Comparison of ENCODE assay signal across 27 cellular contexts in the genomic region with DNA sequence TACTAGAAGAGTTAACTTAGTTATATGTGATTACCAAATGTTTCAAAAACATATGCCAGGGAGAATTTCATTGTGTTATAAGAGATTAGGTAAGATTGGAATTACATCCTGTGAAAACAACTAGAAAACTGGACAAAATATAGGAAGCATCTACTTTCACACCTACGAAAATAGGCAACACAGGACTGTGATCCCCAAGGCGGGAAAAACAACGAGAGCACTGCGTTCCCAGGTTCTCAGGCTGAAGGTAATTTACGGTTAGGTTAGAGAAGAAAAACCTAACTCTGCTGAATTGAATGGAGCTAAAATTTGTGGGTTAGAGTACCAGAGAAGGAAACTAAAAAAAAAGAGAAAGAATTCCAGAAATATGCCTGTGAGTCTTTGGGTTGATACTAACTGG. TPM values are rescaled to one million over a fixed set of nuclear protein-coding genes. Genes with fewer than 3 reads are reported as not detected.
DNase-seq lines count a peak whose midpoint lies in the region; ATAC-seq, FAIRE-seq and TF ChIP-seq lines count a peak whose summit lies in the region.
"Had no signal": no experiment of that assay in that cellular context is flagged by ENCODE, and none has a peak within 500 bp of the region (broad histone marks: within the 10 kb centered on the region; RNA-seq: fewer than 3 reads in every experiment).

No MANE protein-coding gene starts in this region.

- H3K27ac ChIP-seq in liver (ENCODE audit: low read depth in 1 of 2, low read length in 2 of 2), result peak overlapping the region; percentile 55 to 82
- no peak overlapping the region for H3K27ac ChIP-seq in HepG2 (ENCODE audit: extremely low read length, insufficient read depth, low read length)
- no peak overlapping the region for H3K27ac ChIP-seq in K562 (ENCODE audit: extremely low read depth, low read depth, low read length)
- peak overlapping the region in 2 of 3 donors; percentile 84 to 91 for H3K27ac ChIP-seq in right lobe of liver
- H3K27ac ChIP-seq in left lung, result no peak overlapping the region
- H3K27ac ChIP-seq: 22Rv1; A549; BLaER1 treated with 17β-estradiol and CSF1 and Interleukin-3, amounts not matched to agents 10 nM and 100 nM; C4-2B had no signal

- no peak for TF ChIP-seq POLR2A in HepG2 (IDR thresholded peaks at IDR 0.05; ENCODE audit: insufficient read depth in 1 of 2, low read depth in 2 of 2, low read length in 2 of 2)
- TF ChIP-seq POLR2A in K562 (conservative IDR thresholded peaks at IDR 0.05), result no peak
- TF ChIP-seq POLR2A in right lobe of liver (IDR thresholded peaks at IDR 0.05), result no peak

- H3K36me3 ChIP-seq in liver (ENCODE audit: control insufficient read depth in 4 of 4, insufficient read depth in 3 of 4, low read depth in 1 of 4, low read length in 3 of 4) (peaks cover 0 to 5% (median 0%) of the 10 kb centered on the region in 4 donors), HepG2 (replicated peaks in 1 of 2; ENCODE audit: control insufficient read depth in 1 of 2, insufficient read depth in 2 of 2, low read length in 2 of 2) (no peaks in the 10 kb centered on the region), K562 (ENCODE audit: control insufficient read depth, insufficient read depth, low read length) (no peaks in the 10 kb centered on the region), right lobe of liver (peaks cover 0 to 2% (median 0%) of the 10 kb centered on the region in 4 donors), left lung (no peaks in the 10 kb centered on the region)
- H3K36me3 ChIP-seq: BLaER1 treated with 17β-estradiol and CSF1 and Interleukin-3, amounts not matched to agents 10 nM and 100 nM had no signal

- H3K4me2 ChIP-seq in HepG2 (ENCODE audit: low read depth, low read length) (no peak overlapping the region), K562 (ENCODE audit: insufficient read depth, low read length) (no peak overlapping the region)
- H3K4me2 ChIP-seq: A549; BLaER1 treated with 17β-estradiol and CSF1 and Interleukin-3, amounts not matched to agents 10 nM and 100 nM had no signal

- in situ Hi-C loops in HepG2 (cut with HindIII; ENCODE audit: extremely low pct_ligation_motif_present, low pct_unique_long_range_greater_than_20kb), result no loop called here
- in situ Hi-C loops in K562 (cut with MboI), result no loop called here

- H3K4me1 ChIP-seq in liver (ENCODE audit: control insufficient read depth in 4 of 4, insufficient read depth in 4 of 4, low read length in 3 of 4), result peaks cover 18 to 41% (median 33%) of the 10 kb centered on the region in 4 donors
- H3K4me1 ChIP-seq in HepG2 (ENCODE audit: insufficient read depth, low read length), result peaks cover 67% of the 10 kb centered on the region
- H3K4me1 ChIP-seq in K562 (replicated peaks in 1 of 2; ENCODE audit: control insufficient read depth in 2 of 2, insufficient read depth in 2 of 2, low read length in 2 of 2), result no peaks in the 10 kb centered on the region
- peaks cover 0 to 70% (median 21%) of the 10 kb centered on the region in 4 donors for H3K4me1 ChIP-seq in right lobe of liver
- H3K4me1 ChIP-seq in left lung, result no peaks in the 10 kb centered on the region

- H3K4me3 ChIP-seq in liver (ENCODE audit: low read depth in 1 of 3, low read length in 3 of 3) (no peak overlapping the region), HepG2 (replicated peaks in 1 of 3; ENCODE audit: insufficient read depth in 1 of 3, low read depth in 2 of 3, low read length in 3 of 3) (no peak overlapping the region), K562 (no peak overlapping the region), right lobe of liver (no peak overlapping the region), left lung (no peak overlapping the region)
- H3K4me3 ChIP-seq: A549; BLaER1 treated with 17β-estradiol and CSF1 and Interleukin-3, amounts not matched to agents 10 nM and 100 nM; GM12878 had no signal

- no peak for DNase-seq in HepG2 (ENCODE audit: low spot score)
- no peak for DNase-seq in K562 (ENCODE audit: extremely low read depth in 1 of 4, low spot score in 3 of 4)
- no peak for DNase-seq in right lobe of liver
- DNase-seq in left lung, result no peak
- DNase-seq: AML-193; CD4-positive, alpha-beta T cell; CD8-positive, alpha-beta T cell; DMS 273 treated with DMSO at 0.1 percent for 48 hours; DMS153; DMS53; DMS79; DND-41; EL; GDM1 had no signal

- no peaks in the 10 kb centered on the region for H3K79me2 ChIP-seq in HepG2 (ENCODE audit: insufficient read depth, low read length)
- no peaks in the 10 kb centered on the region for H3K79me2 ChIP-seq in K562 (ENCODE audit: control insufficient read depth, insufficient read depth, low read length)

- TF ChIP-seq CTCF in liver (IDR thresholded peaks at IDR 0.05; ENCODE audit: low read depth, low read length, missing input control) (no peak), HepG2 (CRISPR knock-in tag; IDR thresholded peaks at IDR 0.05) (no peak), K562 (IDR thresholded peaks at IDR 0.05 in 2 of 3, conservative IDR thresholded peaks at IDR 0.05 in 1 of 3; ENCODE audit: insufficient read depth in 2 of 3, low read depth in 1 of 3, low read length in 3 of 3) (no peak), right lobe of liver (IDR thresholded peaks at IDR 0.05) (no peak), left lung (IDR thresholded peaks at IDR 0.05) (no peak)

- H3K9me3 ChIP-seq in liver (ENCODE audit: control insufficient read depth in 4 of 4, low read length in 3 of 4) (no peaks in the 10 kb centered on the region), HepG2 (ENCODE audit: low read length) (no peaks in the 10 kb centered on the region), K562 (replicated peaks; ENCODE audit: control insufficient read depth, insufficient read depth, low read depth, low read length) (no peaks in the 10 kb centered on the region), right lobe of liver (no peaks in the 10 kb centered on the region), left lung (no peaks in the 10 kb centered on the region)
- H3K9me3 ChIP-seq: A549; BLaER1 treated with 17β-estradiol and CSF1 and Interleukin-3, amounts not matched to agents 10 nM and 100 nM had no signal

- TF ChIP-seq EP300 in HepG2 (IDR thresholded peaks at IDR 0.05; ENCODE audit: low read depth in 2 of 2, low read length in 2 of 2) (no peak), HepG2 (CRISPR knock-in tag; IDR thresholded peaks at IDR 0.05; ENCODE audit: borderline replicate concordance) (no peak), K562 (IDR thresholded peaks at IDR 0.05; ENCODE audit: low read length) (no peak)

- H3K27me3 ChIP-seq in liver (ENCODE audit: control insufficient read depth in 4 of 4, insufficient read depth in 4 of 4, low read length in 3 of 4), result no peaks in the 10 kb centered on the region
- no peaks in the 10 kb centered on the region for H3K27me3 ChIP-seq in HepG2 (ENCODE audit: control insufficient read depth in 1 of 2, insufficient read depth in 2 of 2, low read length in 2 of 2)
- peaks cover 13 to 23% of the 10 kb centered on the region in 2 experiments for H3K27me3 ChIP-seq in K562 (ENCODE audit: control insufficient read depth in 2 of 2, insufficient read depth in 2 of 2, low read length in 2 of 2)
- no peaks in the 10 kb centered on the region for H3K27me3 ChIP-seq in right lobe of liver
- H3K27me3 ChIP-seq in left lung, result no peaks in the 10 kb centered on the region
- H3K27me3 ChIP-seq: BLaER1 treated with 17β-estradiol and CSF1 and Interleukin-3, amounts not matched to agents 10 nM and 100 nM had no signal

- ATAC-seq in HepG2 (no peak), K562 (no peak), right lobe of liver (no peak), GM21381 (IDR thresholded peaks at IDR 0.05; ENCODE audit: unreplicated experiment) (no peak), left lung (no peak)
- ATAC-seq: A549; CD8-positive, alpha-beta T cell; GM12878 had no signal

- peak overlapping the region in 1 of 2 donors; percentile 27 for H3K9ac ChIP-seq in liver (ENCODE audit: low read depth in 1 of 2, low read length in 2 of 2)
- H3K9ac ChIP-seq in HepG2 (ENCODE audit: insufficient read depth, low read depth, low read length), result no peak overlapping the region
- no peak overlapping the region for H3K9ac ChIP-seq in K562 (ENCODE audit: insufficient read depth in 1 of 2, low read depth in 2 of 2, low read length in 2 of 2)
- H3K9ac ChIP-seq: BLaER1 treated with 17β-estradiol and CSF1 and Interleukin-3, amounts not matched to agents 10 nM and 100 nM had no signal

- CTCF ChIA-PET in HepG2 (lab: Yijun Ruan, JAX; ENCODE audit: low intra/inter-chr PET ratio, low total read pairs), result no interaction called here
- CTCF ChIA-PET in K562 (lab: Yijun Ruan, JAX; ENCODE audit: low intra/inter-chr PET ratio), result no interaction called here

- WGBS in liver, result 94% methylated on average over 5 of the region's 5 CpGs
- WGBS in HepG2 (ENCODE audit: low lambda C conversion rate), result 90% methylated on average over 5 of the region's 5 CpGs
- WGBS in K562 (ENCODE audit: insufficient coverage, low coverage, missing lambda C conversion rate), result 2% methylated on average over 5 of the region's 5 CpGs
- 86% methylated on average over 5 of the region's 5 CpGs for WGBS in right lobe of liver (ENCODE audit: insufficient coverage, low coverage, low lambda C conversion rate, missing lambda C conversion rate)

- no TSS peak for BruUV-seq in HepG2 (replicated peaks; lab: Mats Ljungman, UMichigan)
- no TSS peak for BruUV-seq in K562 (replicated peaks; lab: Mats Ljungman, UMichigan)

- intact Hi-C loops in HepG2 (cut with micrococcal nuclease; ENCODE audit: unreplicated experiment), result no loop called here
- intact Hi-C loops in K562 (cut with micrococcal nuclease), result no loop called here
- intact Hi-C loops in right lobe of liver (cut with DNase I), result no loop called here
- intact Hi-C loops in left lung (cut with DNase I), result no loop called here

- H4K20me1 ChIP-seq in HepG2 (ENCODE audit: insufficient read depth, low read length), result no peaks in the 10 kb centered on the region
- H4K20me1 ChIP-seq in K562 (replicated peaks; ENCODE audit: control insufficient read depth, insufficient read depth, low read length), result no peaks in the 10 kb centered on the region
- H4K20me1 ChIP-seq: BLaER1 treated with 17β-estradiol and CSF1 and Interleukin-3, amounts not matched to agents 10 nM and 100 nM had no signal

- FAIRE-seq in HepG2 (lab: Jason Lieb, UNC), result no peak
- FAIRE-seq in K562 (lab: Jason Lieb, UNC), result peak; percentile 51
- FAIRE-seq: A549, GM12878, GM12892, GM18507 had no signal

- H2AFZ ChIP-seq in HepG2 (ENCODE audit: low read length) (no peak overlapping the region), K562 (ENCODE audit: low read depth, low read length) (no peak overlapping the region)

- POLR2A ChIA-PET in HepG2 (lab: Yijun Ruan, JAX), result no interaction called here
- POLR2A ChIA-PET in K562 (lab: Yijun Ruan, JAX), result interaction anchor here (0.7 kb wide), 1 partner anchor 10 kb away, joined by 3 read pairs; no protein-coding TSS in a partner anchor

- H3K9me1 ChIP-seq in K562 (ENCODE audit: control insufficient read depth, insufficient read depth, low read length), result no peaks in the 10 kb centered on the region

- TF ChIP-seq RAD21 in liver (IDR thresholded peaks at IDR 0.05) (no peak), HepG2 (CRISPR knock-in tag; IDR thresholded peaks at IDR 0.05) (no peak), K562 (CRISPR knock-in tag; conservative IDR thresholded peaks at IDR 0.05 in 1 of 2, IDR thresholded peaks at IDR 0.05 in 1 of 2) (no peak)

RNA-seq across cellular contexts. Expression of a gene that starts 28.4 kb away (rescaled TPM):
- 10 to 100 TPM; 16.9 to 76.4 TPM for total RNA-seq in liver
- polyA plus RNA-seq in liver, result 10 to 100 TPM; 26.8 to 50.7 TPM
- not detected in 2 replicates for total RNA-seq in HepG2 (2016; rRNA removed; fragmentation: Illumina TruSeq; extraction: Trizol)
- not detected in 2 replicates for total RNA-seq in HepG2 (2016; cell fraction: cytosol; rRNA removed; fragmentation: Illumina TruSeq; extraction: Trizol; ENCODE audit: low read depth)
- not detected in 2 replicates for total RNA-seq in HepG2 (2016; cell fraction: insoluble cytoplasmic fraction; rRNA removed; fragmentation: Illumina TruSeq; extraction: Trizol)
- not detected in 2 replicates for total RNA-seq in HepG2 (2016; cell fraction: membrane; rRNA removed; fragmentation: Illumina TruSeq; extraction: Trizol)
- not detected in 2 replicates for total RNA-seq in HepG2 (2016; cell fraction: nucleus; rRNA removed; fragmentation: Illumina TruSeq; extraction: Trizol)
- polyA plus RNA-seq in HepG2 (2011; rRNA removed), result not detected in 2 replicates
- not detected in 2 replicates for polyA plus RNA-seq in HepG2 (2011; cell fraction: cytosol; rRNA removed)
- polyA plus RNA-seq in HepG2 (2011; cell fraction: nucleus; rRNA removed), result 0.05 TPM in 1 of 2 replicates, not detected in the other
- polyA plus RNA-seq in HepG2 (2012), result 0.09 TPM in 1 of 2 replicates, not detected in the other
- polyA plus RNA-seq in HepG2 (2016; cell fraction: cytosol; fragmentation: Illumina TruSeq; extraction: Trizol; ENCODE audit: low read depth), result not detected in 2 replicates
- polyA plus RNA-seq in HepG2 (2016; cell fraction: insoluble cytoplasmic fraction; fragmentation: Illumina TruSeq; extraction: Trizol; ENCODE audit: low read depth), result not detected in 2 replicates
- polyA plus RNA-seq in HepG2 (2016; cell fraction: membrane; fragmentation: Illumina TruSeq; extraction: Trizol; ENCODE audit: low read depth), result not detected in 2 replicates
- 0.29 TPM in 1 of 2 replicates, not detected in the other for polyA plus RNA-seq in HepG2 (2016; cell fraction: nucleus; fragmentation: Illumina TruSeq; extraction: Trizol; ENCODE audit: insufficient read depth, low read depth)
- not detected in 2 replicates for polyA minus RNA-seq in HepG2 (2011; rRNA and poly(A)+ RNA removed; ENCODE audit: low replicate concordance)
- polyA minus RNA-seq in HepG2 (2011; cell fraction: cytosol; rRNA and poly(A)+ RNA removed), result not detected in 2 replicates
- not detected in 2 replicates for polyA minus RNA-seq in HepG2 (2011; cell fraction: nucleus; rRNA and poly(A)+ RNA removed)
- not detected in 2 replicates for total RNA-seq in K562 (2011; cell fraction: chromatin; rRNA removed; ENCODE audit: low replicate concordance)
- total RNA-seq in K562 (2011; cell fraction: nucleolus; rRNA removed), result not detected in 2 replicates
- total RNA-seq in K562 (2011; cell fraction: nucleoplasm; rRNA removed), result not detected in 2 replicates
- not detected in 2 replicates for total RNA-seq in K562 (2014; rRNA removed)
- not detected in 2 replicates for total RNA-seq in K562 (2014; rRNA removed; fragmentation: Illumina TruSeq; extraction: Trizol)
- not detected in 2 replicates for total RNA-seq in K562 (2015; rRNA removed; fragmentation: Illumina TruSeq; extraction: Trizol)
- not detected in 2 replicates for total RNA-seq in K562 (2021)
- not detected in 2 replicates for polyA plus RNA-seq in K562 (2011; rRNA removed)
- polyA plus RNA-seq in K562 (2011; cell fraction: cytosol; rRNA removed), result not detected in 2 replicates
- not detected in 2 replicates for polyA plus RNA-seq in K562 (2011; cell fraction: nucleus; rRNA removed)
- not detected in 2 replicates for polyA plus RNA-seq in K562 (2012)
- not detected in 2 replicates for polyA plus RNA-seq in K562 (2014; fragmentation: Illumina TruSeq; extraction: Trizol)
- polyA plus RNA-seq in K562 (2014; fragmentation: Nextera tagmentation; extraction: Ambion mirVana), result not detected
- 0.03 TPM in 1 of 2 replicates, not detected in the other for polyA plus RNA-seq in K562 (2014; rRNA removed)
- not detected in 2 replicates for polyA minus RNA-seq in K562 (2011; rRNA and poly(A)+ RNA removed)
- polyA minus RNA-seq in K562 (2011; cell fraction: cytosol; rRNA and poly(A)+ RNA removed), result not detected in 2 replicates
- polyA minus RNA-seq in K562 (2011; cell fraction: nucleus; rRNA and poly(A)+ RNA removed), result not detected in 2 replicates
- 100 to 1,000 TPM in 2 of 6 experiments, 10 to 100 TPM in 4; 50.5 to 115 (median 67.5) TPM for total RNA-seq in right lobe of liver
- total RNA-seq in left lung, result not detected
- total RNA-seq: A172; B cell; CD8-positive, alpha-beta T cell; Daoy; G401; GM12878 had no signal

Comparison
In these comparisons a context has a peak if more than half of its experiments do, and no peak if none do; other contexts are left out.
1. H3K27ac ChIP-seq: peak in liver (2 of 2) and right lobe of liver (2 of 3); none in HepG2 (single experiment), K562 (single experiment) and left lung (0 of 2).
2. RNA of a gene that starts 28.4 kb away (total RNA-seq): 16.9 to 76.4 TPM in liver and 50.5 to 115 TPM in right lobe of liver; not detected in HepG2, not detected in K562 and not detected in left lung; every median in the first group is over 10 times any median in the second.